In the genomic region with DNA sequence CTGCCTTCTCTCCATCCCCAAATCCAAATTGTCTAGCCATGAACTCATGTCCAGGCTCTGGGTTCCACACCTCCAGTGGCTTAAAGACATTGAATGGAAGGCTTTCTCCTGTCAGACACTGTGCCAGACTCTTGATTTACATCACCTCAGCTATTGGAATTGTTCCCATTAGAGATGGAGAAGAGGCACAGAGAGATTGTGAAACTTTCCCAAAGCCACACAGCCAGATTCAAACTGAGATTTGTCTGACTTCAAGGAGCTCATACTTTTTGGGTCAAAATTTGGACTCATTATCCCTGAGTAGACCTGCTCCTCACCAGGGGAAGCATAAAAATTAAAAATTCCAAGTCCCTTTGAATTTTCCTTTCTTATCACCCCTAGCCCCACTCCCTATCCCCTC, we compare ENCODE assay signal across 2 cellular contexts.
TF ChIP-seq lines count a peak whose summit lies in the region.

No MANE protein-coding gene starts in this region.

TF ChIP-seq in IMR-90, 13 proteins besides CTCF, POLR2A, EP300 and RAD21:
- TF ChIP-seq BHLHE40 (IDR thresholded peaks at IDR 0.05; ENCODE audit: low read depth, low read length) = no peak
- TF ChIP-seq, protein P1, sequence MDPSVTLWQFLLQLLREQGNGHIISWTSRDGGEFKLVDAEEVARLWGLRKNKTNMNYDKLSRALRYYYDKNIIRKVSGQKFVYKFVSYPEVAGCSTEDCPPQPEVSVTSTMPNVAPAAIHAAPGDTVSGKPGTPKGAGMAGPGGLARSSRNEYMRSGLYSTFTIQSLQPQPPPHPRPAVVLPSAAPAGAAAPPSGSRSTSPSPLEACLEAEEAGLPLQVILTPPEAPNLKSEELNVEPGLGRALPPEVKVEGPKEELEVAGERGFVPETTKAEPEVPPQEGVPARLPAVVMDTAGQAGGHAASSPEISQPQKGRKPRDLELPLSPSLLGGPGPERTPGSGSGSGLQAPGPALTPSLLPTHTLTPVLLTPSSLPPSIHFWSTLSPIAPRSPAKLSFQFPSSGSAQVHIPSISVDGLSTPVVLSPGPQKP (IDR thresholded peaks at IDR 0.05; ENCODE audit: borderline replicate concordance, low read depth, low read length) = no peak
- TF ChIP-seq SMC3 (IDR thresholded peaks at IDR 0.05; ENCODE audit: low read depth, low read length) = no peak
- TF ChIP-seq CHD1 (IDR thresholded peaks at IDR 0.05; ENCODE audit: low read depth, low read length) = no peak
- no peak for TF ChIP-seq RFX5 (IDR thresholded peaks at IDR 0.05; ENCODE audit: low read depth, low read length)
TF ChIP-seq in IMR-90: peak in this region for 0.

TF ChIP-seq in WTC11, 78 proteins besides CTCF, POLR2A, EP300 and RAD21:
- TF ChIP-seq AFF4 (CRISPR knock-in tag; IDR thresholded peaks at IDR 0.05; ENCODE audit: borderline replicate concordance) (no peak), OVOL2 (CRISPR knock-in tag; IDR thresholded peaks at IDR 0.05; ENCODE audit: borderline replicate concordance) (no peak), HMGA2 (CRISPR knock-in tag; IDR thresholded peaks at IDR 0.05) (no peak), ZBTB21 (CRISPR knock-in tag; IDR thresholded peaks at IDR 0.05; ENCODE audit: borderline replicate concordance) (no peak), MYBL2 (CRISPR knock-in tag; IDR thresholded peaks at IDR 0.05) (no peak), PRDM15 (CRISPR knock-in tag; IDR thresholded peaks at IDR 0.05) (no peak), ZNF219 (CRISPR knock-in tag; IDR thresholded peaks at IDR 0.05; ENCODE audit: borderline replicate concordance) (no peak), ZNF121 (CRISPR knock-in tag; IDR thresholded peaks at IDR 0.05) (no peak), PRRX2 (CRISPR knock-in tag; IDR thresholded peaks at IDR 0.05) (no peak), ZNF263 (CRISPR knock-in tag; IDR thresholded peaks at IDR 0.05; ENCODE audit: low read depth) (no peak)
TF ChIP-seq in WTC11: peak in this region for 0.
